In the genomic region with DNA sequence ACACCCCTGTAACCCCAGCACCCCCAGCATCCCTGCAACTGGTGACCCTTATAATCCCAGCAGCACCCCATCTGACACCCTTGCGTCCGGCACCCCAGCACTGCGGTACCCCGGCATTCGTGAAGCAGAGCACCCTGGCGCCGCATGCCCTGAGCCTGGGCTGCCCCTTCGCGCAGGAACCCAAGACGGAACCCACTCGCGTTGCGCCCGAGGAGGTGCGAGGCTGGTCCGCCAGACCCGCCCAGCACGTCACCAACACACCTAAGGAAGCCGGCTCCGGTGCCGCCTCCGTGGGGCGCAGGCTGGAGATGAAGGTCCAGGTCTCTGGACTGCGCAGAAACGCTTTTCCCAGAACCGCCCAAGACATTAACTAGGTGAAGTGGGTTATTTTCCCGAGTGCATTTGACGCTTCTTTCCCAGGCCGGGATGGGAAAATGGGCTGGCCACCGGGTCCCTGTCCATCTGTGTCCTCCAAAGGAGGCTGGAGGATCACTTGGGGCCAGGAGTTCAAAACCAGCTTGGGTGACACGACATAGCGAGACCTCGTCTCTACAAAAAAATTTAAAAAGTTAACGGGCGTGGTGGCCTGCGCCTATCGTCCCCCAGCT, we compare ENCODE assay signal across 21 cellular contexts. TPM values are rescaled to one million over a fixed set of nuclear protein-coding genes. Genes with fewer than 3 reads are reported as not detected.
A peak's percentile ranks its signal among the peaks of the same experiment; 100 is the strongest.
DNase-seq lines count a peak whose midpoint lies in the region; ATAC-seq, FAIRE-seq and TF ChIP-seq lines count a peak whose summit lies in the region.
"Had no signal": no experiment of that assay in that cellular context is flagged by ENCODE, and none has a peak within 500 bp of the region (broad histone marks: within the 10 kb centered on the region; RNA-seq: fewer than 3 reads in every experiment).

No MANE protein-coding gene starts in this region.

- H3K4me3 Mint-ChIP-seq in Caco-2 (ENCODE audit: unreplicated experiment) = no peak overlapping the region
- no peak overlapping the region for H3K4me3 Mint-ChIP-seq in GM23338
- H3K4me3 Mint-ChIP-seq in stimulated activated memory B cell treated with anti-CD40 and anti-IgM and Interleukin-4, amounts not matched to agents 10 μg/mL and 1 μg/mL and 100 μg/mL, for 72 hours = no peak overlapping the region
- H3K4me3 Mint-ChIP-seq: CD4-positive, alpha-beta T cell had no signal

- H3K27ac Mint-ChIP-seq in Caco-2 (ENCODE audit: unreplicated experiment) (peak overlapping the region; percentile 11), GM23338 (no peak overlapping the region)
- H3K27ac Mint-ChIP-seq in stimulated activated memory B cell treated with anti-CD40 and anti-IgM and Interleukin-4, amounts not matched to agents 10 μg/mL and 1 μg/mL and 100 μg/mL, for 72 hours = peak overlapping the region; percentile 21
- H3K27ac Mint-ChIP-seq: CD4-positive, alpha-beta T cell had no signal

- no peak overlapping the region for H3K4me3 ChIP-seq in Caco-2 (ENCODE audit: low read depth, low read length)
- peak overlapping the region; percentile 34; the same call in 1 of the 2 replicates for H3K4me3 ChIP-seq in GM23338
- no peak overlapping the region for H3K4me3 ChIP-seq in K562
- H3K4me3 ChIP-seq: A549; BLaER1 treated with 17β-estradiol and CSF1 and Interleukin-3, amounts not matched to agents 10 nM and 100 nM; PC-9; SJSA1 had no signal

- TF ChIP-seq POLR2A in K562 (conservative IDR thresholded peaks at IDR 0.05) = no peak

- WGBS in K562 (ENCODE audit: insufficient coverage, low coverage, missing lambda C conversion rate) = 78% methylated on average over 34 of the region's 37 CpGs

- H3K4me1 Mint-ChIP-seq in Caco-2 (ENCODE audit: low read depth, unreplicated experiment) (peaks cover 22% of the 10 kb centered on the region), GM23338 (peaks cover 37% of the 10 kb centered on the region)
- peaks cover 8% of the 10 kb centered on the region for H3K4me1 Mint-ChIP-seq in stimulated activated memory B cell treated with anti-CD40 and anti-IgM and Interleukin-4, amounts not matched to agents 10 μg/mL and 1 μg/mL and 100 μg/mL, for 72 hours

- ATAC-seq in GM23338 = no peak
- no peak for ATAC-seq in K562
- peak; percentile 20 for ATAC-seq in stimulated activated memory B cell treated with anti-CD40 and anti-IgM and Interleukin-4, amounts not matched to agents 10 μg/mL and 1 μg/mL and 100 μg/mL, for 72 hours
- no peak for ATAC-seq in HG03108 (IDR thresholded peaks at IDR 0.05; ENCODE audit: unreplicated experiment)
- no peak for ATAC-seq in HG03095 (IDR thresholded peaks at IDR 0.05; ENCODE audit: unreplicated experiment)

- H3K27me3 ChIP-seq in Caco-2 (replicated peaks; ENCODE audit: control insufficient read depth, insufficient read depth, low read length) (no peaks in the 10 kb centered on the region), GM23338 (ENCODE audit: insufficient read depth) (peaks cover 66% of the 10 kb centered on the region), K562 (ENCODE audit: control insufficient read depth in 2 of 2, insufficient read depth in 2 of 2, low read length in 2 of 2) (peaks cover 0 to 11% of the 10 kb centered on the region in 2 experiments; a peak in 3 of 5 replicates)

- no peaks in the 10 kb centered on the region for H3K9me3 ChIP-seq in Caco-2
- no peaks in the 10 kb centered on the region for H3K9me3 ChIP-seq in K562 (replicated peaks; ENCODE audit: control insufficient read depth, insufficient read depth, low read depth, low read length)
- H3K9me3 ChIP-seq: A549; BLaER1 treated with 17β-estradiol and CSF1 and Interleukin-3, amounts not matched to agents 10 nM and 100 nM; SJSA1 had no signal

- H3K27me3 Mint-ChIP-seq in Caco-2 (ENCODE audit: insufficient read depth, unreplicated experiment) = no peaks in the 10 kb centered on the region
- peaks cover 44% of the 10 kb centered on the region for H3K27me3 Mint-ChIP-seq in GM23338 (ENCODE audit: insufficient read depth, low read depth, poor library complexity)
- peaks cover 49% of the 10 kb centered on the region for H3K27me3 Mint-ChIP-seq in stimulated activated memory B cell treated with anti-CD40 and anti-IgM and Interleukin-4, amounts not matched to agents 10 μg/mL and 1 μg/mL and 100 μg/mL, for 72 hours

- TF ChIP-seq EP300 in K562 (IDR thresholded peaks at IDR 0.05; ENCODE audit: low read length) = no peak

- H3K4me2 ChIP-seq in GM23338 = 0 out of 2 replicates have a peak overlapping the region, but pooled peaks have one; percentile 26
- H3K4me2 ChIP-seq in K562 (ENCODE audit: insufficient read depth, low read length) = no peak overlapping the region
- H3K4me2 ChIP-seq: A549, KMS-11, PC-9 had no signal

- in situ Hi-C loops in K562 (cut with MboI) = no loop called here

- TF ChIP-seq RAD21 in K562 (CRISPR knock-in tag; conservative IDR thresholded peaks at IDR 0.05 in 1 of 2, IDR thresholded peaks at IDR 0.05 in 1 of 2) = no peak

- H3K36me3 Mint-ChIP-seq in Caco-2 (ENCODE audit: insufficient read depth, unreplicated experiment) (no peaks in the 10 kb centered on the region), GM23338 (ENCODE audit: low read depth) (no peaks in the 10 kb centered on the region; the same call in 2 of the 3 replicates)
- H3K36me3 Mint-ChIP-seq in stimulated activated memory B cell treated with anti-CD40 and anti-IgM and Interleukin-4, amounts not matched to agents 10 μg/mL and 1 μg/mL and 100 μg/mL, for 72 hours = no peaks in the 10 kb centered on the region

- 0 out of 2 replicates have a peak, but pooled peaks cover 8% of the 10 kb centered on the region for H3F3A ChIP-seq in GM23338 (replicated peaks; ENCODE audit: low read depth)

- H3K27ac ChIP-seq in GM23338 (ENCODE audit: low read depth) (no peak overlapping the region), K562 (ENCODE audit: extremely low read depth, low read depth, low read length) (no peak overlapping the region)
- H3K27ac ChIP-seq: A549; BLaER1 treated with 17β-estradiol and CSF1 and Interleukin-3, amounts not matched to agents 10 nM and 100 nM; KMS-11; PC-9; SJSA1 had no signal

- POLR2A ChIA-PET in Caco-2 (lab: Charles Lee) (interaction anchor here (1.2 kb wide), 1 partner anchor 14 kb away, joined by 5 read pairs; a partner anchor contains a TSS), K562 (lab: Yijun Ruan, JAX) (interaction anchor here (1.8 to 2.3 kb wide), 3 partner anchors 8 to 18 kb away, joined by 9 to 12 read pairs (median 10); a partner anchor contains a TSS)

- CTCF ChIA-PET in Caco-2 (lab: Charles Lee) = interaction anchor here (1.2 to 1.4 kb wide), 2 partner anchors 44 to 104 kb away, joined by 3 to 9 read pairs; no protein-coding TSS in a partner anchor
- CTCF ChIA-PET in K562 (lab: Yijun Ruan, JAX; ENCODE audit: low intra/inter-chr PET ratio) = interaction anchor here (0.8 to 1.6 kb wide), 2 partner anchors 13 to 44 kb away, joined by 4 to 10 read pairs; a partner anchor contains a TSS

- TF ChIP-seq CTCF in Caco-2 (IDR thresholded peaks at IDR 0.05; ENCODE audit: insufficient read depth in 1 of 2, low read depth in 1 of 2, low read length in 1 of 2, severe bottlenecking in 1 of 2, unreplicated experiment in 1 of 2) (no peak), GM23338 (conservative IDR thresholded peaks at IDR 0.05; ENCODE audit: low read depth in 2 of 2) (no peak), K562 (IDR thresholded peaks at IDR 0.05 in 2 of 3, conservative IDR thresholded peaks at IDR 0.05 in 1 of 3; ENCODE audit: insufficient read depth in 2 of 3, low read depth in 1 of 3, low read length in 3 of 3) (no peak)

- no peak for FAIRE-seq in K562 (lab: Jason Lieb, UNC)
- FAIRE-seq: A549, GM12891 had no signal

- BruUV-seq in Caco-2 (replicated peaks; lab: Mats Ljungman, UMichigan) = no TSS peak
- BruUV-seq in K562 (replicated peaks; lab: Mats Ljungman, UMichigan) = no TSS peak

- H3K9me3 Mint-ChIP-seq in Caco-2 (ENCODE audit: unreplicated experiment) (no peaks in the 10 kb centered on the region), GM23338 (no peaks in the 10 kb centered on the region; the same call in 1 of the 3 replicates)
- H3K9me3 Mint-ChIP-seq in stimulated activated memory B cell treated with anti-CD40 and anti-IgM and Interleukin-4, amounts not matched to agents 10 μg/mL and 1 μg/mL and 100 μg/mL, for 72 hours = peaks cover 4% of the 10 kb centered on the region
- H3K9me3 Mint-ChIP-seq: CD4-positive, alpha-beta T cell had no signal

- H2AFZ ChIP-seq in GM23338 (no peak overlapping the region), K562 (ENCODE audit: low read depth, low read length) (no peak overlapping the region)
- H2AFZ ChIP-seq: PC-9 had no signal

- no peaks in the 10 kb centered on the region for H3K9me2 ChIP-seq in GM23338 (ENCODE audit: insufficient read depth)

- H3K36me3 ChIP-seq in Caco-2 (ENCODE audit: control insufficient read depth, insufficient read depth, low read length) = no peaks in the 10 kb centered on the region
- no peaks in the 10 kb centered on the region for H3K36me3 ChIP-seq in GM23338 (ENCODE audit: insufficient read depth)
- H3K36me3 ChIP-seq in K562 (ENCODE audit: control insufficient read depth, insufficient read depth, low read length) = no peaks in the 10 kb centered on the region
- H3K36me3 ChIP-seq: BLaER1 treated with 17β-estradiol and CSF1 and Interleukin-3, amounts not matched to agents 10 nM and 100 nM; SJSA1 had no signal

- intact Hi-C loops in Caco-2 (cut with micrococcal nuclease; ENCODE audit: unreplicated experiment) (no loop called here), K562 (cut with micrococcal nuclease) (no loop called here)

- DNase-seq in Caco-2 (no peak), GM23338 (ENCODE audit: low spot score) (no peak), K562 (ENCODE audit: extremely low read depth in 1 of 4, low spot score in 3 of 4) (no peak), DMS 273 (lab: John Stamatoyannopoulos, UW; ENCODE audit: unreplicated experiment) (no peak)
- DNase-seq: CD4-positive, alpha-beta T cell; NCI-H524 treated with DMSO at 0.1 percent for 48 hours; NCI-H774; NK-92 treated with Interleukin-12 subunit alpha and Interleukin-12 subunit beta, amount 100 ng/mL, for 24 hours; Right ventricle myocardium superior had no signal

- H4K20me1 ChIP-seq in GM23338 (replicated peaks; ENCODE audit: insufficient read depth) = no peaks in the 10 kb centered on the region
- no peaks in the 10 kb centered on the region for H4K20me1 ChIP-seq in K562 (replicated peaks; ENCODE audit: control insufficient read depth, insufficient read depth, low read length)

- peaks cover 24% of the 10 kb centered on the region for H3K4me1 ChIP-seq in Caco-2
- H3K4me1 ChIP-seq in GM23338 (ENCODE audit: insufficient read depth) = peaks cover 52% of the 10 kb centered on the region
- H3K4me1 ChIP-seq in K562 (replicated peaks in 1 of 2; ENCODE audit: control insufficient read depth in 2 of 2, insufficient read depth in 2 of 2, low read length in 2 of 2) = peaks cover 19 to 21% of the 10 kb centered on the region in 2 experiments
- H3K4me1 ChIP-seq: A549 had no signal

- no peaks in the 10 kb centered on the region for H3K79me2 ChIP-seq in GM23338 (replicated peaks; ENCODE audit: insufficient read depth)
- no peaks in the 10 kb centered on the region for H3K79me2 ChIP-seq in K562 (ENCODE audit: control insufficient read depth, insufficient read depth, low read length)

- no peaks in the 10 kb centered on the region for H3K9me1 ChIP-seq in K562 (ENCODE audit: control insufficient read depth, insufficient read depth, low read length)

- no peak overlapping the region for H3K9ac ChIP-seq in K562 (ENCODE audit: insufficient read depth in 1 of 2, low read depth in 2 of 2, low read length in 2 of 2)
- H3K9ac ChIP-seq: BLaER1 treated with 17β-estradiol and CSF1 and Interleukin-3, amounts not matched to agents 10 nM and 100 nM; KMS-11 had no signal

RNA-seq across cellular contexts. Expression of a gene that starts 15.9 kb away (rescaled TPM):
- total RNA-seq in Caco-2 (2022) (128 and 164 TPM in 2 replicates), K562 (2014; rRNA removed) (44.1 and 53.7 TPM in 2 replicates), K562 (2014; rRNA removed; fragmentation: Illumina TruSeq; extraction: Trizol) (32.0 and 40.3 TPM in 2 replicates), K562 (2015; rRNA removed; fragmentation: Illumina TruSeq; extraction: Trizol) (36.8 and 38.1 TPM in 2 replicates), K562 (2021) (114 and 119 TPM in 2 replicates)
- 55.3 and 59.3 TPM in 2 replicates for total RNA-seq in GM23338 (2014; rRNA removed; shearing (Covaris generic))
- polyA plus RNA-seq in GM23338 (2016; fragmentation: Nextera tagmentation; extraction: Ambion mirVana) (24.8 and 28.7 TPM in 2 replicates), K562 (2011; rRNA removed) (45.6 and 52.7 TPM in 2 replicates), K562 (2014; fragmentation: Illumina TruSeq; extraction: Trizol) (53.9 and 60.8 TPM in 2 replicates), K562 (2014; fragmentation: Nextera tagmentation; extraction: Ambion mirVana) (1 to 10 TPM; 2.3 to 3.2 TPM), K562 (2014; rRNA removed) (41.9 and 42.2 TPM in 2 replicates)
- total RNA-seq in K562 (2011; cell fraction: chromatin; rRNA removed; ENCODE audit: low replicate concordance) = 15.0 and 31.2 TPM in 2 replicates
- 24.3 and 25.7 TPM in 2 replicates for total RNA-seq in K562 (2011; cell fraction: nucleolus; rRNA removed)
- total RNA-seq in K562 (2011; cell fraction: nucleoplasm; rRNA removed) = 24.3 and 28.9 TPM in 2 replicates
- 69.5 and 81.8 TPM in 2 replicates for polyA plus RNA-seq in K562 (2011; cell fraction: cytosol; rRNA removed)
- 23.0 and 28.0 TPM in 2 replicates for polyA plus RNA-seq in K562 (2011; cell fraction: nucleus; rRNA removed)
- polyA plus RNA-seq in K562 (2012) = 80.6 and 187 TPM in 2 replicates
- polyA minus RNA-seq in K562 (2011; rRNA and poly(A)+ RNA removed) = 42.6 and 50.7 TPM in 2 replicates
- 44.9 and 65.3 TPM in 2 replicates for polyA minus RNA-seq in K562 (2011; cell fraction: cytosol; rRNA and poly(A)+ RNA removed)
- 7.5 and 16.1 TPM in 2 replicates for polyA minus RNA-seq in K562 (2011; cell fraction: nucleus; rRNA and poly(A)+ RNA removed)

RNA-seq across cellular contexts. Expression of a gene that starts 54.6 kb away (rescaled TPM):
- total RNA-seq in Caco-2 (2022) (4.0 and 4.5 TPM in 2 replicates), K562 (2014; rRNA removed) (not detected in 2 replicates), K562 (2014; rRNA removed; fragmentation: Illumina TruSeq; extraction: Trizol) (not detected in 2 replicates), K562 (2015; rRNA removed; fragmentation: Illumina TruSeq; extraction: Trizol) (not detected in 2 replicates), K562 (2021) (not detected in 2 replicates)
- total RNA-seq in GM23338 (2014; rRNA removed; shearing (Covaris generic)) = 1.1 and 1.4 TPM in 2 replicates
- polyA plus RNA-seq in GM23338 (2016; fragmentation: Nextera tagmentation; extraction: Ambion mirVana) (0.86 and 1.4 TPM in 2 replicates), K562 (2011; rRNA removed) (not detected in 2 replicates), K562 (2014; fragmentation: Illumina TruSeq; extraction: Trizol) (not detected in 2 replicates), K562 (2014; fragmentation: Nextera tagmentation; extraction: Ambion mirVana) (not detected), K562 (2014; rRNA removed) (not detected in 2 replicates)
- total RNA-seq in K562 (2011; cell fraction: chromatin; rRNA removed; ENCODE audit: low replicate concordance) = not detected in 2 replicates
- 0.26 TPM in 1 of 2 replicates, not detected in the other for total RNA-seq in K562 (2011; cell fraction: nucleolus; rRNA removed)
- total RNA-seq in K562 (2011; cell fraction: nucleoplasm; rRNA removed) = not detected in 2 replicates
- polyA plus RNA-seq in K562 (2011; cell fraction: cytosol; rRNA removed) = not detected in 2 replicates
- 0.07 TPM in 1 of 2 replicates, not detected in the other for polyA plus RNA-seq in K562 (2011; cell fraction: nucleus; rRNA removed)
- polyA plus RNA-seq in K562 (2012) = 0.35 and 0.83 TPM in 2 replicates
- polyA minus RNA-seq in K562 (2011; rRNA and poly(A)+ RNA removed) = not detected in 2 replicates
- polyA minus RNA-seq in K562 (2011; cell fraction: cytosol; rRNA and poly(A)+ RNA removed) = not detected in 2 replicates
- polyA minus RNA-seq in K562 (2011; cell fraction: nucleus; rRNA and poly(A)+ RNA removed) = not detected in 2 replicates
- total RNA-seq: H4, IMR-90, RPMI7951, SJSA1 had no signal
- polyA plus RNA-seq: A549 had no signal
